ENCODE assay signal across 12 cellular contexts in genomic region chr6:43275782-43276179, GRCh38. TPM values are rescaled to one million over a fixed set of nuclear protein-coding genes. Genes with fewer than 3 reads are reported as not detected.
DNase-seq lines count a peak whose midpoint lies in the region; ATAC-seq, FAIRE-seq and TF ChIP-seq lines count a peak whose summit lies in the region.
"Had no signal": no experiment of that assay in that cellular context is flagged by ENCODE, and none has a peak within 500 bp of the region (broad histone marks: within the 10 kb centered on the region; RNA-seq: fewer than 3 reads in every experiment).

No MANE protein-coding gene starts in this region.

- H3K9me3 Mint-ChIP-seq in CD8-positive, alpha-beta memory T cell = no peaks in the 10 kb centered on the region

- no peaks in the 10 kb centered on the region for H3F3A ChIP-seq in MM.1S (ENCODE audit: insufficient read depth, low read length)

- no peak overlapping the region for H2AFZ ChIP-seq in MM.1S (ENCODE audit: low read length)
- 0 out of 2 replicates have a peak overlapping the region, but pooled peaks have one; percentile 49 for H2AFZ ChIP-seq in H1 (ENCODE audit: low read length)
- H2AFZ ChIP-seq in osteoblast (ENCODE audit: low read length) = no peak overlapping the region

- H3K9me2 ChIP-seq in MM.1S (replicated peaks; ENCODE audit: insufficient read depth, low read length) = no peaks in the 10 kb centered on the region

- H3K79me2 ChIP-seq in MM.1S (ENCODE audit: low read length) (no peaks in the 10 kb centered on the region), H1 (ENCODE audit: control insufficient read depth in 1 of 2, insufficient read depth in 2 of 2, low read length in 2 of 2) (no peaks in the 10 kb centered on the region), osteoblast (ENCODE audit: insufficient read depth, low read length) (no peaks in the 10 kb centered on the region)

- FAIRE-seq in H1 (lab: Jason Lieb, UNC) = no peak
- FAIRE-seq: endothelial cell of umbilical vein had no signal

- no peaks in the 10 kb centered on the region for H3K9me3 ChIP-seq in CD8-positive, alpha-beta memory T cell (ENCODE audit: low read length)
- H3K9me3 ChIP-seq in MM.1S (replicated peaks; ENCODE audit: insufficient read depth, low read length) = no peaks in the 10 kb centered on the region
- H3K9me3 ChIP-seq in H1 (ENCODE audit: insufficient read depth in 2 of 2, low read depth in 1 of 2, low read length in 1 of 2) = no peaks in the 10 kb centered on the region
- no peaks in the 10 kb centered on the region for H3K9me3 ChIP-seq in osteoblast (ENCODE audit: low read depth, low read length)
- H3K9me3 ChIP-seq: neutrophil had no signal

- H2AK5ac ChIP-seq in H1 (ENCODE audit: low read depth, low read length) = no peak overlapping the region

- peak overlapping the region; percentile 64 to 85 (median 80) for H3K4me3 Mint-ChIP-seq in CD8-positive, alpha-beta memory T cell

- POLR2A ChIA-PET in CD8-positive, alpha-beta memory T cell (lab: Charles Lee) = interaction anchor here (0.6 to 1.3 kb wide), 3 partner anchors 11 to 119 kb away, joined by 3 to 5 read pairs (median 3); no protein-coding TSS in a partner anchor
- POLR2A ChIA-PET in H1 (lab: Charles Lee; ENCODE audit: partially characterized antibody) = interaction anchor here (0.7 to 2.1 kb wide), 5 partner anchors 15 to 101 kb away, joined by 3 to 7 read pairs (median 3); partner anchors contain the start of gene DNPH1

- H3K14ac ChIP-seq in H1 (ENCODE audit: insufficient read length) = no peak overlapping the region

- peaks cover 6 to 19% (median 7%) of the 10 kb centered on the region in 3 donors for H3K4me1 Mint-ChIP-seq in CD8-positive, alpha-beta memory T cell

- ATAC-seq in GM21381 (IDR thresholded peaks at IDR 0.05; ENCODE audit: unreplicated experiment) (no peak), HG03175 (IDR thresholded peaks at IDR 0.05; ENCODE audit: unreplicated experiment) (no peak)

- no peaks in the 10 kb centered on the region for H3K36me3 Mint-ChIP-seq in CD8-positive, alpha-beta memory T cell

- H3K4me3 ChIP-seq in CD8-positive, alpha-beta memory T cell (ENCODE audit: low read length) = peak overlapping the region; percentile 66
- H3K4me3 ChIP-seq in MM.1S (ENCODE audit: low read length) (no peak overlapping the region), H1 (ENCODE audit: extremely low read depth in 1 of 4, insufficient read depth in 2 of 4, low read depth in 3 of 4, low read length in 4 of 4) (peak overlapping the region; percentile 28 to 66 (median 46)), osteoblast (ENCODE audit: insufficient read depth, low read length) (no peak overlapping the region)

- no peak for TF ChIP-seq EP300 in H1 (IDR thresholded peaks at IDR 0.05; ENCODE audit: borderline replicate concordance in 1 of 2, low read depth in 2 of 2, low read length in 2 of 2)

- peaks cover 11% of the 10 kb centered on the region for H3K4me1 ChIP-seq in CD8-positive, alpha-beta memory T cell (ENCODE audit: insufficient read depth, low read length)
- H3K4me1 ChIP-seq in MM.1S (ENCODE audit: low read length) = no peaks in the 10 kb centered on the region
- peaks cover 4 to 29% (median 21%) of the 10 kb centered on the region in 4 experiments for H3K4me1 ChIP-seq in H1 (replicated peaks in 1 of 4; ENCODE audit: control insufficient read depth in 3 of 4, insufficient read depth in 4 of 4, low read length in 3 of 4)
- H3K4me1 ChIP-seq in osteoblast (ENCODE audit: insufficient read depth, low read length) = peaks cover 17% of the 10 kb centered on the region

- H3K56ac ChIP-seq in H1 (replicated peaks; ENCODE audit: insufficient read length, low read depth, low read length) = no peak overlapping the region

- H3K23me2 ChIP-seq in H1 (ENCODE audit: low read depth, low read length) = peaks cover 11% of the 10 kb centered on the region

- H3K27me3 ChIP-seq in CD8-positive, alpha-beta memory T cell (ENCODE audit: insufficient read depth, low read length, poor library complexity, severe bottlenecking) = peaks cover 18% of the 10 kb centered on the region
- H3K27me3 ChIP-seq in MM.1S (replicated peaks; ENCODE audit: insufficient read depth, low read length) (peaks cover 30% of the 10 kb centered on the region), H1 (replicated peaks in 1 of 4; ENCODE audit: control insufficient read depth in 3 of 4, extremely low read depth in 1 of 4, insufficient read depth in 3 of 4, low read length in 3 of 4) (peaks cover 12 to 41% (median 30%) of the 10 kb centered on the region in 4 experiments), osteoblast (ENCODE audit: insufficient read depth, low read length) (peaks cover 19% of the 10 kb centered on the region)

- peaks cover 16 to 46% of the 10 kb centered on the region in 2 donors for H3K27me3 Mint-ChIP-seq in CD8-positive, alpha-beta memory T cell

- H3K9ac ChIP-seq in MM.1S (ENCODE audit: low read length) = no peak overlapping the region
- no peak overlapping the region for H3K9ac ChIP-seq in H1 (replicated peaks in 1 of 4; ENCODE audit: extremely low read depth in 1 of 4, low read depth in 3 of 4, low read length in 3 of 4)

- no peak overlapping the region for H3K27ac ChIP-seq in CD8-positive, alpha-beta memory T cell (ENCODE audit: low read depth, low read length)
- H3K27ac ChIP-seq in MM.1S (ENCODE audit: low read length) = no peak overlapping the region
- no peak overlapping the region for H3K27ac ChIP-seq in H1 (ENCODE audit: low read depth, low read length)
- H3K27ac ChIP-seq in osteoblast (ENCODE audit: low read depth, low read length) = no peak overlapping the region
- H3K27ac ChIP-seq: neutrophil had no signal

- no peaks in the 10 kb centered on the region for H4K20me1 ChIP-seq in MM.1S (ENCODE audit: insufficient read depth, low read length)
- H4K20me1 ChIP-seq in H1 (replicated peaks in 1 of 2; ENCODE audit: control insufficient read depth in 1 of 2, insufficient read depth in 2 of 2, low read length in 2 of 2) = no peaks in the 10 kb centered on the region
- H4K20me1 ChIP-seq in osteoblast (ENCODE audit: insufficient read depth, low read length) = no peaks in the 10 kb centered on the region

- TF ChIP-seq RAD21 in H1 (IDR thresholded peaks at IDR 0.05 in 1 of 2, conservative IDR thresholded peaks at IDR 0.05 in 1 of 2; ENCODE audit: low read depth in 2 of 2, low read length in 2 of 2) = no peak

- H2BK120ac ChIP-seq in H1 (replicated peaks; ENCODE audit: low read depth, low read length) = no peak overlapping the region

- no peak overlapping the region; the same call in 1 of the 2 replicates for H3K18ac ChIP-seq in H1 (ENCODE audit: extremely low read depth, low read length)

- no peaks in the 10 kb centered on the region for H3K79me1 ChIP-seq in H1 (ENCODE audit: low read depth, low read length)

- H4K5ac ChIP-seq in H1 (ENCODE audit: insufficient read length, low read depth, low read length) = no peak overlapping the region

- H3K27ac Mint-ChIP-seq in CD8-positive, alpha-beta memory T cell = peak overlapping the region in 5 of 8 donors; percentile 9 to 37 (median 18)

- no peak for TF ChIP-seq POLR2A in H1 (IDR thresholded peaks at IDR 0.05; ENCODE audit: control extremely low read depth in 1 of 2, low read depth in 2 of 2, low read length in 2 of 2)

- no peak overlapping the region for H4K8ac ChIP-seq in H1 (ENCODE audit: extremely low read depth, insufficient read depth, low read length)

- H3K4me2 ChIP-seq in MM.1S (ENCODE audit: low read depth, low read length) (peak overlapping the region; percentile 54; the same call in 1 of the 2 replicates), H1 (ENCODE audit: insufficient read depth in 1 of 2, low read depth in 2 of 2, low read length in 2 of 2) (peak overlapping the region; percentile 71 to 88), osteoblast (ENCODE audit: insufficient read depth, low read length) (peak overlapping the region; percentile 51)

- no peak overlapping the region; the same call in 1 of the 2 replicates for H2BK12ac ChIP-seq in H1 (ENCODE audit: low read depth, low read length)

- no peak overlapping the region for H2BK15ac ChIP-seq in H1 (ENCODE audit: low read length)

- no peak overlapping the region for H4K91ac ChIP-seq in H1 (replicated peaks; ENCODE audit: insufficient read length, low read length)

- H2BK5ac ChIP-seq in H1 (ENCODE audit: low read depth, low read length) = no peak overlapping the region

- peak in 1 of 5 donors; percentile 53 for DNase-seq in CD8-positive, alpha-beta memory T cell
- no peak for DNase-seq in MM.1S
- DNase-seq in H1 (ENCODE audit: low read depth in 1 of 2, low spot score in 2 of 2) = no peak
- peak; percentile 83 for DNase-seq in osteoblast (ENCODE audit: insufficient read length, low spot score, missing footprints)
- DNase-seq in NCI-H128 (lab: John Stamatoyannopoulos, UW; ENCODE audit: unreplicated experiment) = no peak
- no peak for DNase-seq in AG08396 (ENCODE audit: low spot score)
- DNase-seq: GF-D8, OCI-M1 had no signal

- H3K23ac ChIP-seq in H1 (ENCODE audit: insufficient read length) = no peak overlapping the region

- CTCF ChIA-PET in CD8-positive, alpha-beta memory T cell (lab: Charles Lee) = interaction anchor here (1.1 kb wide), 1 partner anchor 122 kb away, joined by 3 read pairs; no protein-coding TSS in a partner anchor
- CTCF ChIA-PET in H1 (lab: Charles Lee; ENCODE audit: partially characterized antibody) = interaction anchor here (0.8 to 3.2 kb wide), 6 partner anchors 11 to 59 kb away, joined by 3 to 16 read pairs (median 7); no protein-coding TSS in a partner anchor

- TF ChIP-seq CTCF in MM.1S (IDR thresholded peaks at IDR 0.05; ENCODE audit: low read length) = no peak
- TF ChIP-seq CTCF in H1 (IDR thresholded peaks at IDR 0.05; ENCODE audit: control extremely low read depth in 1 of 3, insufficient read depth in 1 of 3, low read depth in 1 of 3, low read length in 3 of 3) = no peak
- TF ChIP-seq CTCF in osteoblast (IDR thresholded peaks at IDR 0.05; ENCODE audit: extremely low read depth, low read depth, low read length) = no peak

- no peaks in the 10 kb centered on the region for H3K36me3 ChIP-seq in CD8-positive, alpha-beta memory T cell (ENCODE audit: insufficient read depth, low read length)
- H3K36me3 ChIP-seq in MM.1S (replicated peaks; ENCODE audit: insufficient read depth, low read length) (no peaks in the 10 kb centered on the region), H1 (ENCODE audit: control insufficient read depth in 2 of 4, insufficient read depth in 4 of 4, low read length in 3 of 4) (no peaks in the 10 kb centered on the region), osteoblast (ENCODE audit: insufficient read depth, low read length) (no peaks in the 10 kb centered on the region)
- H3K36me3 ChIP-seq: neutrophil had no signal

- H2BK20ac ChIP-seq in H1 (ENCODE audit: low read length) = 0 out of 2 replicates have a peak overlapping the region, but pooled peaks have one; percentile 80

- WGBS in H1 (ENCODE audit: extremely low coverage in 1 of 2, insufficient coverage in 1 of 2, insufficient read length in 1 of 2, insufficient replicate concordance in 2 of 2, low coverage in 1 of 2, low lambda C conversion rate in 2 of 2, missing lambda C conversion rate in 1 of 2), 2 experiments = 2% methylated on average over 8 of the region's 24 CpGs; no CpG with 5 or more reads in 1 of the 2 experiments

- H3K4ac ChIP-seq in H1 (replicated peaks; ENCODE audit: insufficient read length, low read depth, low read length) = no peak overlapping the region

RNA-seq across cellular contexts. Expression of gene SLC22A7, which starts 22.3 kb away (rescaled TPM):
- not detected for total RNA-seq in CD8-positive, alpha-beta memory T cell
- polyA plus RNA-seq in CD8-positive, alpha-beta memory T cell = not detected
- total RNA-seq in H1 (2021; fragmentation: NEBNext Ultra II Directional; extraction: Animal tissue kit (Norgen Biotek cat#: 25700)) = not detected in 2 replicates
- not detected in 2 replicates for polyA plus RNA-seq in H1 (2011; rRNA removed)
- polyA plus RNA-seq in H1 (2011; cell fraction: cytosol; rRNA removed) = not detected
- polyA plus RNA-seq in H1 (2011; cell fraction: nucleus; rRNA removed) = not detected
- polyA plus RNA-seq in H1 (2012, experiment 1 of 2) = 0.13 to 0.58 TPM (median 0.47 TPM) in 3 of 4 replicates, not detected in the other
- 0.22 TPM for polyA plus RNA-seq in H1 (2012, experiment 2 of 2)
- polyA plus RNA-seq in H1 (2013, experiment 1 of 2) = not detected
- polyA plus RNA-seq in H1 (2013, experiment 2 of 2) = not detected
- polyA minus RNA-seq in H1 (2011; rRNA and poly(A)+ RNA removed) = not detected in 2 replicates
- polyA minus RNA-seq in H1 (2011; cell fraction: cytosol; rRNA and poly(A)+ RNA removed) = not detected
- polyA minus RNA-seq in H1 (2011; cell fraction: nucleus; rRNA and poly(A)+ RNA removed) = not detected
- not detected in 2 replicates for total RNA-seq in osteoblast
- total RNA-seq: endothelial cell of umbilical vein had no signal
- polyA plus RNA-seq: endothelial cell of umbilical vein had no signal

RNA-seq across cellular contexts. Expression of gene TTBK1, which starts 32.5 kb away (rescaled TPM):
- total RNA-seq in CD8-positive, alpha-beta memory T cell = 1 to 10 TPM; 1.1 to 1.2 TPM
- not detected for polyA plus RNA-seq in CD8-positive, alpha-beta memory T cell
- 1.5 and 1.6 TPM in 2 replicates for total RNA-seq in H1 (2021; fragmentation: NEBNext Ultra II Directional; extraction: Animal tissue kit (Norgen Biotek cat#: 25700))
- polyA plus RNA-seq in H1 (2011; rRNA removed) = 0.53 and 0.63 TPM in 2 replicates
- polyA plus RNA-seq in H1 (2011; cell fraction: cytosol; rRNA removed) = 0.70 TPM
- polyA plus RNA-seq in H1 (2011; cell fraction: nucleus; rRNA removed) = 1.9 TPM
- 0.68 to 1.1 TPM (median 0.97 TPM) in 4 replicates for polyA plus RNA-seq in H1 (2012, experiment 1 of 2)
- polyA plus RNA-seq in H1 (2012, experiment 2 of 2) = 0.50 TPM
- polyA plus RNA-seq in H1 (2013, experiment 1 of 2) = 0.26 TPM
- 0.22 TPM for polyA plus RNA-seq in H1 (2013, experiment 2 of 2)
- 0.60 and 0.76 TPM in 2 replicates for polyA minus RNA-seq in H1 (2011; rRNA and poly(A)+ RNA removed)
- polyA minus RNA-seq in H1 (2011; cell fraction: cytosol; rRNA and poly(A)+ RNA removed) = 0.66 TPM
- 1.1 TPM for polyA minus RNA-seq in H1 (2011; cell fraction: nucleus; rRNA and poly(A)+ RNA removed)
- total RNA-seq in osteoblast = under 0.01 TPM in 1 of 2 replicates, not detected in the other
- total RNA-seq: endothelial cell of umbilical vein had no signal

RNA-seq across cellular contexts. Expression of gene CRIP3, which starts 32.8 kb away (rescaled TPM):
- total RNA-seq in CD8-positive, alpha-beta memory T cell = under 1 TPM in 1 of 2 experiments, not detected in 1; 0.63 TPM
- polyA plus RNA-seq in CD8-positive, alpha-beta memory T cell = not detected
- 37.6 and 46.3 TPM in 2 replicates for total RNA-seq in H1 (2021; fragmentation: NEBNext Ultra II Directional; extraction: Animal tissue kit (Norgen Biotek cat#: 25700))
- 34.0 and 38.7 TPM in 2 replicates for polyA plus RNA-seq in H1 (2011; rRNA removed)
- polyA plus RNA-seq in H1 (2011; cell fraction: cytosol; rRNA removed) = 46.8 TPM
- 124 TPM for polyA plus RNA-seq in H1 (2011; cell fraction: nucleus; rRNA removed)
- polyA plus RNA-seq in H1 (2012, experiment 1 of 2) = 39.4 to 44.3 TPM (median 42.3 TPM) in 4 replicates
- 30.4 TPM for polyA plus RNA-seq in H1 (2012, experiment 2 of 2)
- 40.4 TPM for polyA plus RNA-seq in H1 (2013, experiment 1 of 2)
- 36.5 TPM for polyA plus RNA-seq in H1 (2013, experiment 2 of 2)
- polyA minus RNA-seq in H1 (2011; rRNA and poly(A)+ RNA removed) = 22.8 and 23.5 TPM in 2 replicates
- polyA minus RNA-seq in H1 (2011; cell fraction: cytosol; rRNA and poly(A)+ RNA removed) = 17.9 TPM
- polyA minus RNA-seq in H1 (2011; cell fraction: nucleus; rRNA and poly(A)+ RNA removed) = 22.5 TPM
- total RNA-seq in osteoblast = 0.59 TPM in 1 of 2 replicates, not detected in the other
- total RNA-seq: endothelial cell of umbilical vein had no signal
- polyA plus RNA-seq: endothelial cell of umbilical vein had no signal

RNA-seq across cellular contexts. Expression of gene DNPH1, which starts 46.5 kb away (rescaled TPM):
- 10 to 100 TPM; 68.2 to 68.3 TPM for total RNA-seq in CD8-positive, alpha-beta memory T cell
- polyA plus RNA-seq in CD8-positive, alpha-beta memory T cell = 80.0 TPM
- total RNA-seq in H1 (2021; fragmentation: NEBNext Ultra II Directional; extraction: Animal tissue kit (Norgen Biotek cat#: 25700)) = 33.9 and 37.2 TPM in 2 replicates
- 134 and 168 TPM in 2 replicates for polyA plus RNA-seq in H1 (2011; rRNA removed)
- 125 TPM for polyA plus RNA-seq in H1 (2011; cell fraction: cytosol; rRNA removed)
- 70.6 TPM for polyA plus RNA-seq in H1 (2011; cell fraction: nucleus; rRNA removed)
- polyA plus RNA-seq in H1 (2012, experiment 1 of 2) = 48.8 to 75.5 TPM (median 71.2 TPM) in 4 replicates
- 54.9 TPM for polyA plus RNA-seq in H1 (2012, experiment 2 of 2)
- polyA plus RNA-seq in H1 (2013, experiment 1 of 2) = 53.9 TPM
- 54.5 TPM for polyA plus RNA-seq in H1 (2013, experiment 2 of 2)
- polyA minus RNA-seq in H1 (2011; rRNA and poly(A)+ RNA removed) = 7.8 and 8.3 TPM in 2 replicates
- 11.4 TPM for polyA minus RNA-seq in H1 (2011; cell fraction: cytosol; rRNA and poly(A)+ RNA removed)
- 24.6 TPM for polyA minus RNA-seq in H1 (2011; cell fraction: nucleus; rRNA and poly(A)+ RNA removed)
- 32.9 and 33.3 TPM in 2 replicates for total RNA-seq in osteoblast

Comparison
In these comparisons a context has a peak if more than half of its experiments do, and no peak if none do; other contexts are left out.
1. H3K4me3 ChIP-seq: peak in CD8-positive, alpha-beta memory T cell (single experiment) and H1 (4 of 4); none in MM.1S (single experiment) and osteoblast (single experiment).
2. RNA of gene CRIP3, which starts 32.8 kb away (total RNA-seq): 37.6 to 46.3 TPM in H1; 0.63 TPM in CD8-positive, alpha-beta memory T cell and 0.59 TPM in osteoblast; every median in the first group is over 10 times any median in the second.
3. Peak in every context shown above with its lines, with median percentiles within 50 percentile points of each other: H3K4me2 ChIP-seq.